In the genomic region with DNA sequence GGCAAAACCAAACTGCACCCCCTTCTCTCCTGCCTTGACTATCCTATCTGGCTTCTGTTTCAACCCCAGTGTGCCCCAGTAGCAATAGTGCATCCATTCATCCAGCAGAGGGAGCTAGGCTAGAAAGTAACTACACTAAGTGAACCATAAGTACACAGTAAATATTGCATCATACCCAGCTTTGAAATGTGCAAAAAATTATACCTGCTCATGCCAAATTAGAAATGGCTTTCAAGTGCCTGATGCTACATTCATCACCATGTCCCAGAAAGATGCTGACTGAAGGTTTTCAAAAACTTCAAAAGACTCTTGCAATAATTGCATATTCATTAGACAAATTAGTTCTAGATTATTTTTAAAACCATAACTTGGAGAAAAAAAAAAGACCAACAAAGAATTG, we compare ENCODE assay signal across 1 cellular context.
TF ChIP-seq lines count a peak whose summit lies in the region.

No MANE protein-coding gene starts in this region.

TF ChIP-seq in K562, 482 proteins besides CTCF, POLR2A, EP300 and RAD21 (continued from another document and continues in another):
- no peak for TF ChIP-seq RREB1 (CRISPR knock-in tag; IDR thresholded peaks at IDR 0.05)
- TF ChIP-seq SAFB (IDR thresholded peaks at IDR 0.05; ENCODE audit: borderline replicate concordance, low read depth, low read length): no peak
- no peak for TF ChIP-seq DNMT1 (IDR thresholded peaks at IDR 0.05)
- no peak; the same call in 1 of the 2 replicates for TF ChIP-seq BACH1 (tag; IDR thresholded peaks at IDR 0.05)
- no peak for TF ChIP-seq SRSF1 (IDR thresholded peaks at IDR 0.05; ENCODE audit: low read depth, low read length)
- no peak for TF ChIP-seq ZNF507 (tag; conservative IDR thresholded peaks at IDR 0.05)
- no peak for TF ChIP-seq CBX5 (IDR thresholded peaks at IDR 0.05; ENCODE audit: borderline replicate concordance, low read depth)
- no peak for TF ChIP-seq DIDO1 (tag; IDR thresholded peaks at IDR 0.05; ENCODE audit: low read depth)
- peak; percentile 23; the same call in 1 of the 2 replicates for TF ChIP-seq KLF16 (IDR thresholded peaks at IDR 0.05)
- TF ChIP-seq MEF2A (IDR thresholded peaks at IDR 0.05; ENCODE audit: control insufficient read depth, low read depth, low read length): no peak
- no peak for TF ChIP-seq HES1 (IDR thresholded peaks at IDR 0.05; ENCODE audit: low read depth)
- TF ChIP-seq CLOCK (CRISPR knock-in tag; IDR thresholded peaks at IDR 0.05; ENCODE audit: borderline replicate concordance): no peak
- TF ChIP-seq BRF1 (IDR thresholded peaks at IDR 0.05; ENCODE audit: borderline replicate concordance, extremely low read depth, insufficient read length): no peak
- TF ChIP-seq, protein P1, sequence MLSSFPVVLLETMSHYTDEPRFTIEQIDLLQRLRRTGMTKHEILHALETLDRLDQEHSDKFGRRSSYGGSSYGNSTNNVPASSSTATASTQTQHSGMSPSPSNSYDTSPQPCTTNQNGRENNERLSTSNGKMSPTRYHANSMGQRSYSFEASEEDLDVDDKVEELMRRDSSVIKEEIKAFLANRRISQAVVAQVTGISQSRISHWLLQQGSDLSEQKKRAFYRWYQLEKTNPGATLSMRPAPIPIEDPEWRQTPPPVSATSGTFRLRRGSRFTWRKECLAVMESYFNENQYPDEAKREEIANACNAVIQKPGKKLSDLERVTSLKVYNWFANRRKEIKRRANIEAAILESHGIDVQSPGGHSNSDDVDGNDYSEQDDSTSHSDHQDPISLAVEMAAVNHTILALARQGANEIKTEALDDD (IDR thresholded peaks at IDR 0.05): 0 out of 2 replicates have a peak, but pooled peaks have one; percentile 24
- TF ChIP-seq CHD4 (IDR thresholded peaks at IDR 0.05; ENCODE audit: insufficient read depth, insufficient replicate concordance, low read depth, low read length, poor library complexity, severe bottlenecking): no peak
- TF ChIP-seq, protein P2, sequence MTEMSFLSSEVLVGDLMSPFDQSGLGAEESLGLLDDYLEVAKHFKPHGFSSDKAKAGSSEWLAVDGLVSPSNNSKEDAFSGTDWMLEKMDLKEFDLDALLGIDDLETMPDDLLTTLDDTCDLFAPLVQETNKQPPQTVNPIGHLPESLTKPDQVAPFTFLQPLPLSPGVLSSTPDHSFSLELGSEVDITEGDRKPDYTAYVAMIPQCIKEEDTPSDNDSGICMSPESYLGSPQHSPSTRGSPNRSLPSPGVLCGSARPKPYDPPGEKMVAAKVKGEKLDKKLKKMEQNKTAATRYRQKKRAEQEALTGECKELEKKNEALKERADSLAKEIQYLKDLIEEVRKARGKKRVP (CRISPR knock-in tag; IDR thresholded peaks at IDR 0.05): peak; percentile 98
- TF ChIP-seq CCAR2 (IDR thresholded peaks at IDR 0.05; ENCODE audit: low read depth, low read length): no peak
- TF ChIP-seq, protein P3, sequence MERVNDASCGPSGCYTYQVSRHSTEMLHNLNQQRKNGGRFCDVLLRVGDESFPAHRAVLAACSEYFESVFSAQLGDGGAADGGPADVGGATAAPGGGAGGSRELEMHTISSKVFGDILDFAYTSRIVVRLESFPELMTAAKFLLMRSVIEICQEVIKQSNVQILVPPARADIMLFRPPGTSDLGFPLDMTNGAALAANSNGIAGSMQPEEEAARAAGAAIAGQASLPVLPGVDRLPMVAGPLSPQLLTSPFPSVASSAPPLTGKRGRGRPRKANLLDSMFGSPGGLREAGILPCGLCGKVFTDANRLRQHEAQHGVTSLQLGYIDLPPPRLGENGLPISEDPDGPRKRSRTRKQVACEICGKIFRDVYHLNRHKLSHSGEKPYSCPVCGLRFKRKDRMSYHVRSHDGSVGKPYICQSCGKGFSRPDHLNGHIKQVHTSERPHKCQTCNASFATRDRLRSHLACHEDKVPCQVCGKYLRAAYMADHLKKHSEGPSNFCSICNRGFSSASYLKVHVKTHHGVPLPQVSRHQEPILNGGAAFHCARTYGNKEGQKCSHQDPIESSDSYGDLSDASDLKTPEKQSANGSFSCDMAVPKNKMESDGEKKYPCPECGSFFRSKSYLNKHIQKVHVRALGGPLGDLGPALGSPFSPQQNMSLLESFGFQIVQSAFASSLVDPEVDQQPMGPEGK (CRISPR knock-in tag; IDR thresholded peaks at IDR 0.05; ENCODE audit: borderline replicate concordance): no peak
- TF ChIP-seq TFAM (CRISPR knock-in tag; conservative IDR thresholded peaks at IDR 0.05): no peak
- TF ChIP-seq MED1 (CRISPR knock-in tag; IDR thresholded peaks at IDR 0.05; ENCODE audit: borderline replicate concordance): no peak
- no peak for TF ChIP-seq THAP12 (CRISPR knock-in tag; IDR thresholded peaks at IDR 0.05)
- TF ChIP-seq, protein P4, sequence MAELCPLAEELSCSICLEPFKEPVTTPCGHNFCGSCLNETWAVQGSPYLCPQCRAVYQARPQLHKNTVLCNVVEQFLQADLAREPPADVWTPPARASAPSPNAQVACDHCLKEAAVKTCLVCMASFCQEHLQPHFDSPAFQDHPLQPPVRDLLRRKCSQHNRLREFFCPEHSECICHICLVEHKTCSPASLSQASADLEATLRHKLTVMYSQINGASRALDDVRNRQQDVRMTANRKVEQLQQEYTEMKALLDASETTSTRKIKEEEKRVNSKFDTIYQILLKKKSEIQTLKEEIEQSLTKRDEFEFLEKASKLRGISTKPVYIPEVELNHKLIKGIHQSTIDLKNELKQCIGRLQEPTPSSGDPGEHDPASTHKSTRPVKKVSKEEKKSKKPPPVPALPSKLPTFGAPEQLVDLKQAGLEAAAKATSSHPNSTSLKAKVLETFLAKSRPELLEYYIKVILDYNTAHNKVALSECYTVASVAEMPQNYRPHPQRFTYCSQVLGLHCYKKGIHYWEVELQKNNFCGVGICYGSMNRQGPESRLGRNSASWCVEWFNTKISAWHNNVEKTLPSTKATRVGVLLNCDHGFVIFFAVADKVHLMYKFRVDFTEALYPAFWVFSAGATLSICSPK (IDR thresholded peaks at IDR 0.05; ENCODE audit: borderline replicate concordance): no peak
- no peak for TF ChIP-seq AFF4 (CRISPR knock-in tag; IDR thresholded peaks at IDR 0.05)
- no peak for TF ChIP-seq NONO (IDR thresholded peaks at IDR 0.05; ENCODE audit: low read depth in 2 of 2, low read length in 1 of 2)
- TF ChIP-seq EHMT2 (IDR thresholded peaks at IDR 0.05): peak; percentile 82
- TF ChIP-seq ZNF274 (IDR thresholded peaks at IDR 0.05; ENCODE audit: borderline replicate concordance, low read depth, low read length): no peak
- TF ChIP-seq, protein P5, sequence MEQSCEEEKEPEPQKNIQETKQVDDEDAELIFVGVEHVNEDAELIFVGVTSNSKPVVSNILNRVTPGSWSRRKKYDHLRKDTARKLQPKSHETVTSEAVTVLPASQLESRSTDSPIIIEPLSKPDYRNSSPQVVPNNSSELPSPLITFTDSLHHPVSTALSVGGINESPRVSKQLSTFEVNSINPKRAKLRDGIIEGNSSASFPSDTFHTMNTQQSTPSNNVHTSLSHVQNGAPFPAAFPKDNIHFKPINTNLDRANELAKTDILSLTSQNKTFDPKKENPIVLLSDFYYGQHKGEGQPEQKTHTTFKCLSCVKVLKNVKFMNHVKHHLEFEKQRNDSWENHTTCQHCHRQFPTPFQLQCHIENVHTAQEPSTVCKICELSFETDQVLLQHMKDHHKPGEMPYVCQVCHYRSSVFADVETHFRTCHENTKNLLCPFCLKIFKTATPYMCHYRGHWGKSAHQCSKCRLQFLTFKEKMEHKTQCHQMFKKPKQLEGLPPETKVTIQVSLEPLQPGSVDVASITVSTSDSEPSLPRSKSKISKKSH (CRISPR knock-in tag; IDR thresholded peaks at IDR 0.05): no peak
